In genomic region chr18:5142859-5143258, GRCh38 we compare ENCODE assay signal across 21 cellular contexts. TPM values are rescaled to one million over a fixed set of nuclear protein-coding genes. Genes with fewer than 3 reads are reported as not detected.
DNase-seq lines count a peak whose midpoint lies in the region; ATAC-seq and TF ChIP-seq lines count a peak whose summit lies in the region.
"Had no signal": no experiment of that assay in that cellular context is flagged by ENCODE, and none has a peak within 500 bp of the region (broad histone marks: within the 10 kb centered on the region; RNA-seq: fewer than 3 reads in every experiment).

No MANE protein-coding gene starts in this region.

- DNase-seq in NCI-H1092 (lab: John Stamatoyannopoulos, UW) (peak; percentile 0), NCI-H1092 treated with DMSO at 0.1 percent for 48 hours (lab: John Stamatoyannopoulos, UW) (no peak), NCI-H146 treated with DMSO at 0.1 percent for 48 hours (lab: John Stamatoyannopoulos, UW; ENCODE audit: unreplicated experiment) (peak; percentile 99), SK-N-DZ (ENCODE audit: low spot score) (peak; percentile 26), DMS153 treated with DMSO at 0.1 percent for 48 hours (lab: John Stamatoyannopoulos, UW; ENCODE audit: unreplicated experiment) (no peak), NCI-H2107 (lab: John Stamatoyannopoulos, UW) (no peak), substantia nigra (lab: John Stamatoyannopoulos, UW) (no peak)
- DNase-seq in CD4-positive, alpha-beta T cell = no peak
- DNase-seq: AML-193, DMS79, Kasumi-1, MG63, NCI-H1048, NCI-H1694 treated with DMSO at 0.1 percent for 48 hours, NCI-H526 treated with DMSO at 0.1 percent for 48 hours had no signal

- H3K4me3 Mint-ChIP-seq in CD4-positive, alpha-beta T cell = no peak overlapping the region
- H3K4me3 Mint-ChIP-seq: IgD-negative memory B cell had no signal

- ATAC-seq in CD4-positive, alpha-beta T cell (ENCODE audit: poor library complexity) = no peak

- H3K36me3 Mint-ChIP-seq in CD4-positive, alpha-beta T cell (ENCODE audit: low read depth) = no peaks in the 10 kb centered on the region
- H3K36me3 Mint-ChIP-seq: IgD-negative memory B cell had no signal

- H3K9me3 ChIP-seq in CD4-positive, alpha-beta T cell (ENCODE audit: control insufficient read depth, low read length) = no peaks in the 10 kb centered on the region
- H3K9me3 ChIP-seq: MG63 had no signal

- H3K27ac Mint-ChIP-seq in CD4-positive, alpha-beta T cell = peak overlapping the region; percentile 5
- H3K27ac Mint-ChIP-seq: IgD-negative memory B cell had no signal

- no peaks in the 10 kb centered on the region for H3K9me3 Mint-ChIP-seq in CD4-positive, alpha-beta T cell

- H3K4me1 Mint-ChIP-seq in CD4-positive, alpha-beta T cell (ENCODE audit: low read depth) = peaks cover 28% of the 10 kb centered on the region

- CTCF ChIA-PET in CD4-positive, alpha-beta T cell (lab: Charles Lee) = no interaction called here

- intact Hi-C loops in CD4-positive, alpha-beta T cell (cut with DNase I, micrococcal nuclease) = no loop called here

- H3K27ac ChIP-seq in CD4-positive, alpha-beta T cell (ENCODE audit: low read depth, low read length) = no peak overlapping the region
- H3K27ac ChIP-seq in substantia nigra (ENCODE audit: low read depth, low read length, poor library complexity, severe bottlenecking) = no peak overlapping the region
- H3K27ac ChIP-seq: 22Rv1, C4-2B had no signal

- no peaks in the 10 kb centered on the region for H3K27me3 Mint-ChIP-seq in CD4-positive, alpha-beta T cell

- TF ChIP-seq CTCF in CD4-positive, alpha-beta T cell (IDR thresholded peaks at IDR 0.05) = no peak

- POLR2A ChIA-PET in CD4-positive, alpha-beta T cell (lab: Charles Lee) = interaction anchor here (1.3 kb wide), 1 partner anchor 16 kb away, joined by 7 read pairs; no protein-coding TSS in a partner anchor

- H3K27me3 ChIP-seq in CD4-positive, alpha-beta T cell (ENCODE audit: control insufficient read depth, insufficient read depth, low read length) = no peaks in the 10 kb centered on the region
- H3K27me3 ChIP-seq: MG63 had no signal

RNA-seq across cellular contexts. Expression of gene AKAIN1, which starts 54.2 kb away (rescaled TPM):
- total RNA-seq in CD4-positive, alpha-beta T cell = not detected
- 9.6 and 10.2 TPM in 2 replicates for polyA plus RNA-seq in SK-N-DZ (2014; cell fraction: cytosol; rRNA removed)
- polyA plus RNA-seq in SK-N-DZ (2014; cell fraction: nucleus; rRNA removed) = 4.8 and 5.7 TPM in 2 replicates
- total RNA-seq: H1; SK-MEL-5; T-helper 2 cell treated with Interferon-gamma antibody and Interleukin-4, amounts not matched to agents 100 ng/mL and 5 ng/mL, for 36 hours had no signal
- polyA plus RNA-seq: H1, IgD-negative memory B cell had no signal

Comparison
In these comparisons a context has a peak if more than half of its experiments do, and no peak if none do; other contexts are left out.
1. DNase-seq: peak in NCI-H1092 (single experiment), NCI-H146 treated with DMSO at 0.1 percent for 48 hours (single experiment) and SK-N-DZ (single experiment); none in NCI-H1092 treated with DMSO at 0.1 percent for 48 hours (single experiment), CD4-positive, alpha-beta T cell (0 of 10), DMS153 treated with DMSO at 0.1 percent for 48 hours (single experiment), NCI-H2107 (single experiment) and substantia nigra (0 of 49).